1 cellular context compared by ENCODE assay signal in the genomic region with DNA sequence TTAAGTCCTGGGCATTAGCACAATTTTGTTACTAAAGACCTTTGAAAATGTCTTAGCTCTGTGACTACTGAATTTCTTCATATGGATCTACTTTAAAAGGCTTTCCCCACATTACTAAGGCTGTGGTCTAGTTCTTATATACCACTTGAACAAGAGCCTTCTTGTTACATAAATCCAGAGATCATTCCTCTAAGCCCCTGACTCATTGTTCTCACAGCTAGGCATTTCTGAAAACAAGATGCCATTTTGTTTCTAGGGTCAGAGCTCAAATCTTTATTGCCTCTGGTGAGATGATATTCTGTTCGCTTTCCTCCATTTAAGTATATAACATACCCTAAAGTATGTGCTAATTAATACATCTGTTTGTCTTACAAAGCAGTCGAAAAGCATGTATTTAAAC.
TF ChIP-seq lines count a peak whose summit lies in the region.

No MANE protein-coding gene starts in this region.

TF ChIP-seq in HepG2, 621 proteins besides CTCF, POLR2A, EP300 and RAD21:
- TF ChIP-seq, protein P1, sequence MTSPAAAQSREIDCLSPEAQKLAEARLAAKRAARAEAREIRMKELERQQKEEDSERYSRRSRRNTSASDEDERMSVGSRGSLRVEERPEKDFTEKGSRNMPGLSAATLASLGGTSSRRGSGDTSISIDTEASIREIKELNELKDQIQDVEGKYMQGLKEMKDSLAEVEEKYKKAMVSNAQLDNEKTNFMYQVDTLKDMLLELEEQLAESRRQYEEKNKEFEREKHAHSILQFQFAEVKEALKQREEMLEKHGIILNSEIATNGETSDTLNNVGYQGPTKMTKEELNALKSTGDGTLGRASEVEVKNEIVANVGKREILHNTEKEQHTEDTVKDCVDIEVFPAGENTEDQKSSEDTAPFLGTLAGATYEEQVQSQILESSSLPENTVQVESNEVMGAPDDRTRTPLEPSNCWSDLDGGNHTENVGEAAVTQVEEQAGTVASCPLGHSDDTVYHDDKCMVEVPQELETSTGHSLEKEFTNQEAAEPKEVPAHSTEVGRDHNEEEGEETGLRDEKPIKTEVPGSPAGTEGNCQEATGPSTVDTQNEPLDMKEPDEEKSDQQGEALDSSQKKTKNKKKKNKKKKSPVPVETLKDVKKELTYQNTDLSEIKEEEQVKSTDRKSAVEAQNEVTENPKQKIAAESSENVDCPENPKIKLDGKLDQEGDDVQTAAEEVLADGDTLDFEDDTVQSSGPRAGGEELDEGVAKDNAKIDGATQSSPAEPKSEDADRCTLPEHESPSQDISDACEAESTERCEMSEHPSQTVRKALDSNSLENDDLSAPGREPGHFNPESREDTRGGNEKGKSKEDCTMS (CRISPR knock-in tag; conservative IDR thresholded peaks at IDR 0.05) = no peak
- TF ChIP-seq ZNF337 (CRISPR knock-in tag; IDR thresholded peaks at IDR 0.05; ENCODE audit: borderline replicate concordance, low read depth) (no peak), ONECUT2 (CRISPR knock-in tag; IDR thresholded peaks at IDR 0.05) (no peak), KLF13 (CRISPR knock-in tag; IDR thresholded peaks at IDR 0.05) (no peak), ZFP90 (CRISPR knock-in tag; IDR thresholded peaks at IDR 0.05; ENCODE audit: borderline replicate concordance) (no peak), NONO (IDR thresholded peaks at IDR 0.05) (no peak), NONO (CRISPR knock-in tag; conservative IDR thresholded peaks at IDR 0.05) (no peak), RORA (CRISPR knock-in tag; IDR thresholded peaks at IDR 0.05) (no peak), GATA4 (IDR thresholded peaks at IDR 0.05; ENCODE audit: borderline replicate concordance, low read depth) (no peak), ZNF33B (CRISPR knock-in tag; IDR thresholded peaks at IDR 0.05) (no peak), PHF8 (CRISPR knock-in tag; IDR thresholded peaks at IDR 0.05) (no peak), CCAR2 (optimal IDR thresholded peaks at IDR 0.05; ENCODE audit: low read depth, low read length) (no peak), ZNF598 (CRISPR knock-in tag; IDR thresholded peaks at IDR 0.05; ENCODE audit: borderline replicate concordance) (no peak), ZNF569 (CRISPR knock-in tag; IDR thresholded peaks at IDR 0.05; ENCODE audit: borderline replicate concordance) (no peak), ZNF543 (CRISPR knock-in tag; IDR thresholded peaks at IDR 0.05) (no peak), MYNN (CRISPR knock-in tag; IDR thresholded peaks at IDR 0.05; ENCODE audit: low read depth) (no peak), KLF16 (CRISPR knock-in tag; IDR thresholded peaks at IDR 0.05) (no peak), NFIC (IDR thresholded peaks at IDR 0.05; ENCODE audit: low read length) (no peak), SPEN (CRISPR knock-in tag; IDR thresholded peaks at IDR 0.05; ENCODE audit: low read depth) (no peak), GATAD2A (CRISPR knock-in tag; IDR thresholded peaks at IDR 0.05) (peak; percentile 38; the same call in 1 of the 2 replicates), NCOA2 (CRISPR knock-in tag; IDR thresholded peaks at IDR 0.05) (no peak), YY1 (IDR thresholded peaks at IDR 0.05; ENCODE audit: insufficient read depth, insufficient replicate concordance, low read depth, low read length) (peak; percentile 22), SOX13 (IDR thresholded peaks at IDR 0.05) (no peak), SOX13 (CRISPR knock-in tag; conservative IDR thresholded peaks at IDR 0.05 in 1 of 2, IDR thresholded peaks at IDR 0.05 in 1 of 2) (peak in 1 of 2 experiments; percentile 37; a peak in 1 of 4 replicates), SOX5 (CRISPR knock-in tag; IDR thresholded peaks at IDR 0.05; ENCODE audit: borderline replicate concordance) (0 out of 2 replicates have a peak, but pooled peaks have one; percentile 45), ZFP36 (IDR thresholded peaks at IDR 0.05; ENCODE audit: borderline replicate concordance, low read depth, low read length, partially characterized antibody) (no peak), ZFP37 (CRISPR knock-in tag; IDR thresholded peaks at IDR 0.05; ENCODE audit: borderline replicate concordance) (no peak), ZNF460 (CRISPR knock-in tag; IDR thresholded peaks at IDR 0.05; ENCODE audit: borderline replicate concordance) (no peak), ZEB1 (IDR thresholded peaks at IDR 0.05; ENCODE audit: insufficient replicate concordance, low read depth) (no peak), ZKSCAN8 (CRISPR knock-in tag; IDR thresholded peaks at IDR 0.05; ENCODE audit: borderline replicate concordance) (0 out of 2 replicates have a peak, but pooled peaks have one; percentile 27), ZBTB8A (CRISPR knock-in tag; IDR thresholded peaks at IDR 0.05; ENCODE audit: borderline replicate concordance, low read depth) (no peak)
- TF ChIP-seq, protein P2, sequence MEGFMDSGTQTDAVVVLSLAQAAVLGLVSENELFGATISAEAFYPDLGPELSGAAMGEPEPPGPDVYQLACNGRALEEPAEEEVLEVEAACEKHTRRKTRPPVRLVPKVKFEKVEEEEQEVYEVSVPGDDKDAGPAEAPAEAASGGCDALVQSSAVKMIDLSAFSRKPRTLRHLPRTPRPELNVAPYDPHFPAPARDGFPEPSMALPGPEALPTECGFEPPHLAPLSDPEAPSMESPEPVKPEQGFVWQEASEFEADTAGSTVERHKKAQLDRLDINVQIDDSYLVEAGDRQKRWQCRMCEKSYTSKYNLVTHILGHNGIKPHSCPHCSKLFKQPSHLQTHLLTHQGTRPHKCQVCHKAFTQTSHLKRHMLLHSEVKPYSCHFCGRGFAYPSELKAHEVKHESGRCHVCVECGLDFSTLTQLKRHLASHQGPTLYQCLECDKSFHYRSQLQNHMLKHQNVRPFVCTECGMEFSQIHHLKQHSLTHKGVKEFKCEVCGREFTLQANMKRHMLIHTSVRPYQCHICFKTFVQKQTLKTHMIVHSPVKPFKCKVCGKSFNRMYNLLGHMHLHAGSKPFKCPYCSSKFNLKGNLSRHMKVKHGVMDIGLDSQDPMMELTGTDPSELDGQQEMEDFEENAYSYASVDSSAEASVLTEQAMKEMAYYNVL (CRISPR knock-in tag; IDR thresholded peaks at IDR 0.05; ENCODE audit: borderline replicate concordance) = no peak
- TF ChIP-seq, protein P3, sequence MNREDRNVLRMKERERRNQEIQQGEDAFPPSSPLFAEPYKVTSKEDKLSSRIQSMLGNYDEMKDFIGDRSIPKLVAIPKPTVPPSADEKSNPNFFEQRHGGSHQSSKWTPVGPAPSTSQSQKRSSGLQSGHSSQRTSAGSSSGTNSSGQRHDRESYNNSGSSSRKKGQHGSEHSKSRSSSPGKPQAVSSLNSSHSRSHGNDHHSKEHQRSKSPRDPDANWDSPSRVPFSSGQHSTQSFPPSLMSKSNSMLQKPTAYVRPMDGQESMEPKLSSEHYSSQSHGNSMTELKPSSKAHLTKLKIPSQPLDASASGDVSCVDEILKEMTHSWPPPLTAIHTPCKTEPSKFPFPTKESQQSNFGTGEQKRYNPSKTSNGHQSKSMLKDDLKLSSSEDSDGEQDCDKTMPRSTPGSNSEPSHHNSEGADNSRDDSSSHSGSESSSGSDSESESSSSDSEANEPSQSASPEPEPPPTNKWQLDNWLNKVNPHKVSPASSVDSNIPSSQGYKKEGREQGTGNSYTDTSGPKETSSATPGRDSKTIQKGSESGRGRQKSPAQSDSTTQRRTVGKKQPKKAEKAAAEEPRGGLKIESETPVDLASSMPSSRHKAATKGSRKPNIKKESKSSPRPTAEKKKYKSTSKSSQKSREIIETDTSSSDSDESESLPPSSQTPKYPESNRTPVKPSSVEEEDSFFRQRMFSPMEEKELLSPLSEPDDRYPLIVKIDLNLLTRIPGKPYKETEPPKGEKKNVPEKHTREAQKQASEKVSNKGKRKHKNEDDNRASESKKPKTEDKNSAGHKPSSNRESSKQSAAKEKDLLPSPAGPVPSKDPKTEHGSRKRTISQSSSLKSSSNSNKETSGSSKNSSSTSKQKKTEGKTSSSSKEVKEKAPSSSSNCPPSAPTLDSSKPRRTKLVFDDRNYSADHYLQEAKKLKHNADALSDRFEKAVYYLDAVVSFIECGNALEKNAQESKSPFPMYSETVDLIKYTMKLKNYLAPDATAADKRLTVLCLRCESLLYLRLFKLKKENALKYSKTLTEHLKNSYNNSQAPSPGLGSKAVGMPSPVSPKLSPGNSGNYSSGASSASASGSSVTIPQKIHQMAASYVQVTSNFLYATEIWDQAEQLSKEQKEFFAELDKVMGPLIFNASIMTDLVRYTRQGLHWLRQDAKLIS (CRISPR knock-in tag; IDR thresholded peaks at IDR 0.05) = no peak
- TF ChIP-seq, protein P4, sequence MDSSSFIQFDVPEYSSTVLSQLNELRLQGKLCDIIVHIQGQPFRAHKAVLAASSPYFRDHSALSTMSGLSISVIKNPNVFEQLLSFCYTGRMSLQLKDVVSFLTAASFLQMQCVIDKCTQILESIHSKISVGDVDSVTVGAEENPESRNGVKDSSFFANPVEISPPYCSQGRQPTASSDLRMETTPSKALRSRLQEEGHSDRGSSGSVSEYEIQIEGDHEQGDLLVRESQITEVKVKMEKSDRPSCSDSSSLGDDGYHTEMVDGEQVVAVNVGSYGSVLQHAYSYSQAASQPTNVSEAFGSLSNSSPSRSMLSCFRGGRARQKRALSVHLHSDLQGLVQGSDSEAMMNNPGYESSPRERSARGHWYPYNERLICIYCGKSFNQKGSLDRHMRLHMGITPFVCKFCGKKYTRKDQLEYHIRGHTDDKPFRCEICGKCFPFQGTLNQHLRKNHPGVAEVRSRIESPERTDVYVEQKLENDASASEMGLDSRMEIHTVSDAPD (CRISPR knock-in tag; IDR thresholded peaks at IDR 0.05) = no peak
- TF ChIP-seq, protein P5, sequence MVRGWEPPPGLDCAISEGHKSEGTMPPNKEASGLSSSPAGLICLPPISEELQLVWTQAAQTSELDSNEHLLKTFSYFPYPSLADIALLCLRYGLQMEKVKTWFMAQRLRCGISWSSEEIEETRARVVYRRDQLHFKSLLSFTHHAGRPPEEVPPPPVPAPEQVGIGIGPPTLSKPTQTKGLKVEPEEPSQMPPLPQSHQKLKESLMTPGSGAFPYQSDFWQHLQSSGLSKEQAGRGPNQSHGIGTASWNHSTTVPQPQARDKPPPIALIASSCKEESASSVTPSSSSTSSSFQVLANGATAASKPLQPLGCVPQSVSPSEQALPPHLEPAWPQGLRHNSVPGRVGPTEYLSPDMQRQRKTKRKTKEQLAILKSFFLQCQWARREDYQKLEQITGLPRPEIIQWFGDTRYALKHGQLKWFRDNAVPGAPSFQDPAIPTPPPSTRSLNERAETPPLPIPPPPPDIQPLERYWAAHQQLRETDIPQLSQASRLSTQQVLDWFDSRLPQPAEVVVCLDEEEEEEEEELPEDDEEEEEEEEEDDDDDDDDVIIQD (CRISPR knock-in tag; IDR thresholded peaks at IDR 0.05; ENCODE audit: low read depth) = peak; percentile 40; the same call in 1 of the 2 replicates
- TF ChIP-seq, protein P6, sequence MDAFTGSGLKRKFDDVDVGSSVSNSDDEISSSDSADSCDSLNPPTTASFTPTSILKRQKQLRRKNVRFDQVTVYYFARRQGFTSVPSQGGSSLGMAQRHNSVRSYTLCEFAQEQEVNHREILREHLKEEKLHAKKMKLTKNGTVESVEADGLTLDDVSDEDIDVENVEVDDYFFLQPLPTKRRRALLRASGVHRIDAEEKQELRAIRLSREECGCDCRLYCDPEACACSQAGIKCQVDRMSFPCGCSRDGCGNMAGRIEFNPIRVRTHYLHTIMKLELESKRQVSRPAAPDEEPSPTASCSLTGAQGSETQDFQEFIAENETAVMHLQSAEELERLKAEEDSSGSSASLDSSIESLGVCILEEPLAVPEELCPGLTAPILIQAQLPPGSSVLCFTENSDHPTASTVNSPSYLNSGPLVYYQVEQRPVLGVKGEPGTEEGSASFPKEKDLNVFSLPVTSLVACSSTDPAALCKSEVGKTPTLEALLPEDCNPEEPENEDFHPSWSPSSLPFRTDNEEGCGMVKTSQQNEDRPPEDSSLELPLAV (CRISPR knock-in tag; conservative IDR thresholded peaks at IDR 0.05; ENCODE audit: low read depth) = no peak
- TF ChIP-seq, protein P7, sequence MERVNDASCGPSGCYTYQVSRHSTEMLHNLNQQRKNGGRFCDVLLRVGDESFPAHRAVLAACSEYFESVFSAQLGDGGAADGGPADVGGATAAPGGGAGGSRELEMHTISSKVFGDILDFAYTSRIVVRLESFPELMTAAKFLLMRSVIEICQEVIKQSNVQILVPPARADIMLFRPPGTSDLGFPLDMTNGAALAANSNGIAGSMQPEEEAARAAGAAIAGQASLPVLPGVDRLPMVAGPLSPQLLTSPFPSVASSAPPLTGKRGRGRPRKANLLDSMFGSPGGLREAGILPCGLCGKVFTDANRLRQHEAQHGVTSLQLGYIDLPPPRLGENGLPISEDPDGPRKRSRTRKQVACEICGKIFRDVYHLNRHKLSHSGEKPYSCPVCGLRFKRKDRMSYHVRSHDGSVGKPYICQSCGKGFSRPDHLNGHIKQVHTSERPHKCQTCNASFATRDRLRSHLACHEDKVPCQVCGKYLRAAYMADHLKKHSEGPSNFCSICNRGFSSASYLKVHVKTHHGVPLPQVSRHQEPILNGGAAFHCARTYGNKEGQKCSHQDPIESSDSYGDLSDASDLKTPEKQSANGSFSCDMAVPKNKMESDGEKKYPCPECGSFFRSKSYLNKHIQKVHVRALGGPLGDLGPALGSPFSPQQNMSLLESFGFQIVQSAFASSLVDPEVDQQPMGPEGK (CRISPR knock-in tag; IDR thresholded peaks at IDR 0.05) = no peak
- TF ChIP-seq, protein P8, sequence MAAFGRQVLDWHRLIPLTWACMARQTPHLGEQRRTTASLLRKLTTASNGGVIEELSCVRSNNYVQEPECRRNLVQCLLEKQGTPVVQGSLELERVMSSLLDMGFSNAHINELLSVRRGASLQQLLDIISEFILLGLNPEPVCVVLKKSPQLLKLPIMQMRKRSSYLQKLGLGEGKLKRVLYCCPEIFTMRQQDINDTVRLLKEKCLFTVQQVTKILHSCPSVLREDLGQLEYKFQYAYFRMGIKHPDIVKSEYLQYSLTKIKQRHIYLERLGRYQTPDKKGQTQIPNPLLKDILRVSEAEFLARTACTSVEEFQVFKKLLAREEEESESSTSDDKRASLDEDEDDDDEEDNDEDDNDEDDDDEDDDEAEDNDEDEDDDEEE (CRISPR knock-in tag; IDR thresholded peaks at IDR 0.05) = no peak
